Comparison of ENCODE assay signal across 1 cellular context in the genomic region with DNA sequence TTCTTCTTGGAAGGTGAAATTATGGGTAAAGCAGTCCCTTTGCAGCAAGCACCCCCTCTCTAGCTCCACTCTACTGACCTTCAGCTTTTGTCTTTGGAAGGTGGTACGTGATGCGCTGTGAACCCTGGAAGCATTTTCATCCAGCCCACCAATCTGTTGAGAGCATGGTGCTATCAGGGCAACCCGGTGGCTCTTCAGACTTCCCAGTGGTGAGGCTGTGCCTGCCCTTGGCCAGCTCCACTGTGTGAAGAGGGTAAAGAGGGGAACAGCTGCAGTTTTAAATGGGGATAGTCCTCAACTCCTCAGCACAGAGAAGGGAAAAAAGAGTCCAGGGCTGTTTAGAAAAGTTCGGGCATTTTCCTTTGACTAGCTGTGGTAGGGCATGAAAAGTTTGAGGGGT.
TF ChIP-seq lines count a peak whose summit lies in the region.

No MANE protein-coding gene starts in this region.

TF ChIP-seq in SK-N-SH treated with all-trans-retinoic acid at 6 μM for 48 hours, 23 proteins besides CTCF, POLR2A, EP300 and RAD21 (continued from another document):
- TF ChIP-seq, protein P1, sequence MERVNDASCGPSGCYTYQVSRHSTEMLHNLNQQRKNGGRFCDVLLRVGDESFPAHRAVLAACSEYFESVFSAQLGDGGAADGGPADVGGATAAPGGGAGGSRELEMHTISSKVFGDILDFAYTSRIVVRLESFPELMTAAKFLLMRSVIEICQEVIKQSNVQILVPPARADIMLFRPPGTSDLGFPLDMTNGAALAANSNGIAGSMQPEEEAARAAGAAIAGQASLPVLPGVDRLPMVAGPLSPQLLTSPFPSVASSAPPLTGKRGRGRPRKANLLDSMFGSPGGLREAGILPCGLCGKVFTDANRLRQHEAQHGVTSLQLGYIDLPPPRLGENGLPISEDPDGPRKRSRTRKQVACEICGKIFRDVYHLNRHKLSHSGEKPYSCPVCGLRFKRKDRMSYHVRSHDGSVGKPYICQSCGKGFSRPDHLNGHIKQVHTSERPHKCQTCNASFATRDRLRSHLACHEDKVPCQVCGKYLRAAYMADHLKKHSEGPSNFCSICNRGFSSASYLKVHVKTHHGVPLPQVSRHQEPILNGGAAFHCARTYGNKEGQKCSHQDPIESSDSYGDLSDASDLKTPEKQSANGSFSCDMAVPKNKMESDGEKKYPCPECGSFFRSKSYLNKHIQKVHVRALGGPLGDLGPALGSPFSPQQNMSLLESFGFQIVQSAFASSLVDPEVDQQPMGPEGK (CRISPR knock-in tag; IDR thresholded peaks at IDR 0.05; ENCODE audit: borderline replicate concordance): no peak
- TF ChIP-seq ARNTL (CRISPR knock-in tag; IDR thresholded peaks at IDR 0.05; ENCODE audit: borderline replicate concordance, low read depth) (no peak), TCF4 (CRISPR knock-in tag; IDR thresholded peaks at IDR 0.05; ENCODE audit: borderline replicate concordance) (no peak), GLIS3 (CRISPR knock-in tag; IDR thresholded peaks at IDR 0.05) (no peak), ZNF70 (CRISPR knock-in tag; IDR thresholded peaks at IDR 0.05) (no peak), ZNF565 (CRISPR knock-in tag; conservative IDR thresholded peaks at IDR 0.05; ENCODE audit: low read depth) (no peak)
- TF ChIP-seq, protein P2, sequence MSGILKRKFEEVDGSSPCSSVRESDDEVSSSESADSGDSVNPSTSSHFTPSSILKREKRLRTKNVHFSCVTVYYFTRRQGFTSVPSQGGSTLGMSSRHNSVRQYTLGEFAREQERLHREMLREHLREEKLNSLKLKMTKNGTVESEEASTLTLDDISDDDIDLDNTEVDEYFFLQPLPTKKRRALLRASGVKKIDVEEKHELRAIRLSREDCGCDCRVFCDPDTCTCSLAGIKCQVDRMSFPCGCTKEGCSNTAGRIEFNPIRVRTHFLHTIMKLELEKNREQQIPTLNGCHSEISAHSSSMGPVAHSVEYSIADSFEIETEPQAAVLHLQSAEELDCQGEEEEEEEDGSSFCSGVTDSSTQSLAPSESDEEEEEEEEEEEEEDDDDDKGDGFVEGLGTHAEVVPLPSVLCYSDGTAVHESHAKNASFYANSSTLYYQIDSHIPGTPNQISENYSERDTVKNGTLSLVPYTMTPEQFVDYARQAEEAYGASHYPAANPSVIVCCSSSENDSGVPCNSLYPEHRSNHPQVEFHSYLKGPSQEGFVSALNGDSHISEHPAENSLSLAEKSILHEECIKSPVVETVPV (CRISPR knock-in tag; IDR thresholded peaks at IDR 0.05): no peak
